13 cellular contexts compared by ENCODE assay signal in the genomic region with DNA sequence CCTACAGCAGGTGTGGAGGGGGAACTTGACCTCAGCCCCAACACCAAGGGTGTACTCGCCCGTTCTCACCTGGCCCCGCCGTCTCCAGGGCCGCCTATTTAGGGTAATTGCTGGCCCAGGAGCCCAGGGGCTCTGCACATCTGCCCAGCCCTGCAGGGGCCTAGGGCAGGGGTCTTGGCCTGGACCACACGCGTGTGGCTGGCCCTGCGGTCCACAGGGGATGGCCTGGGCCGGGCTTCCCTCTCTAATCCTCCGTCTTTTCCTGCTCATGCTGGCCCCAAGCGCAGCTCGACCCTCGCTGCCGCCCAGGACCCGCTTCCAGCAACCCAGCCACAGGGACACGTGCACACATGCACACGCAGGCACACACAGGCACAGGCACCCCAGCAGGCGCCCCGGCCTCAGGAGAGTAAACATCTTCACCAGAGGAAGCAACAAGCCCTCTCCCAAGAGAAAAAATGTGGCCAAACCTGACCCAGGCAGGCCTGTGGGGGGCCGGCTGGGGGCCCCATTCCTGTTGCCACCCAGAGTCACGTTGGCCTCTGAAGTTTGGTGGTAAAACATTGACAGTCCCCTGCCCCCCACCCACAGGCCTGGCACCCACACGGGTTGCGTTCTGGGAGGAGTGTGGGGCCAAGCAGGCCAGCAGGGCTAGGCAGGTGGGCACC. TPM values are rescaled to one million over a fixed set of nuclear protein-coding genes. Genes with fewer than 3 reads are reported as not detected.
DNase-seq lines count a peak whose midpoint lies in the region; ATAC-seq and TF ChIP-seq lines count a peak whose summit lies in the region.
"Had no signal": no experiment of that assay in that cellular context is flagged by ENCODE, and none has a peak within 500 bp of the region (broad histone marks: within the 10 kb centered on the region; RNA-seq: fewer than 3 reads in every experiment).

No MANE protein-coding gene starts in this region.

- H3K4me3 ChIP-seq in lower lobe of right lung: peak overlapping the region; percentile 51
- H3K4me3 ChIP-seq in upper lobe of right lung: peak overlapping the region; percentile 40
- H3K4me3 ChIP-seq: GM23248 had no signal

- H3K27me3 Mint-ChIP-seq in activated naive CD4-positive, alpha-beta T cell treated with anti-CD3 and anti-CD28 coated beads, Interleukin-2, amount 50 U/mL, for 24 hours: peaks cover 8% of the 10 kb centered on the region
- peaks cover 18% of the 10 kb centered on the region for H3K27me3 Mint-ChIP-seq in activated T-helper 1 cell treated with anti-CD3 and anti-CD28 coated beads, Interleukin-12 subunit alpha, Interleukin-12 subunit beta, Interleukin-2, Interleukin-4 antibody, amounts not matched to agents 30 ng/mL and 10 ng/mL and 1 ng/mL, durations not matched to agents 14 hours and 24 hours and 36 hours (ENCODE audit: insufficient read depth)

- intact Hi-C loops in activated T-helper 1 cell treated with anti-CD3 and anti-CD28 coated beads, Interleukin-12 subunit alpha, Interleukin-12 subunit beta, Interleukin-2, Interleukin-4 antibody, amounts not matched to agents 30 ng/mL and 10 ng/mL and 1 ng/mL, durations not matched to agents 14 hours and 24 hours and 36 hours (cut with micrococcal nuclease): no loop called here
- intact Hi-C loops in lower lobe of right lung (cut with DNase I): no loop called here
- intact Hi-C loops in upper lobe of right lung (cut with DNase I): no loop called here

- H3K36me3 ChIP-seq in lower lobe of right lung (no peaks in the 10 kb centered on the region), upper lobe of right lung (no peaks in the 10 kb centered on the region)
- H3K36me3 ChIP-seq: stomach had no signal

- peak; percentile 56 to 81 for ATAC-seq in lower lobe of right lung
- peak; percentile 68 for ATAC-seq in upper lobe of right lung
- ATAC-seq in HG02588 (IDR thresholded peaks at IDR 0.05; ENCODE audit: unreplicated experiment): no peak
- ATAC-seq in HG03097 (IDR thresholded peaks at IDR 0.05; ENCODE audit: low FRiP score, unreplicated experiment): no peak

- H3K4me1 ChIP-seq in lower lobe of right lung: peaks cover 47% of the 10 kb centered on the region
- H3K4me1 ChIP-seq in upper lobe of right lung: peaks cover 11% of the 10 kb centered on the region

- H3K27me3 ChIP-seq in lower lobe of right lung (ENCODE audit: low read depth) (peaks cover 27% of the 10 kb centered on the region), upper lobe of right lung (peaks cover 5% of the 10 kb centered on the region)

- peak overlapping the region; percentile 49 for H3K4me3 Mint-ChIP-seq in activated naive CD4-positive, alpha-beta T cell treated with anti-CD3 and anti-CD28 coated beads, Interleukin-2, amount 50 U/mL, for 24 hours
- H3K4me3 Mint-ChIP-seq in activated T-helper 1 cell treated with anti-CD3 and anti-CD28 coated beads, Interleukin-12 subunit alpha, Interleukin-12 subunit beta, Interleukin-2, Interleukin-4 antibody, amounts not matched to agents 30 ng/mL and 10 ng/mL and 1 ng/mL, durations not matched to agents 14 hours and 24 hours and 36 hours: peak overlapping the region; percentile 79

- no peaks in the 10 kb centered on the region for H3K9me3 Mint-ChIP-seq in activated naive CD4-positive, alpha-beta T cell treated with anti-CD3 and anti-CD28 coated beads, Interleukin-2, amount 50 U/mL, for 24 hours
- no peaks in the 10 kb centered on the region for H3K9me3 Mint-ChIP-seq in activated T-helper 1 cell treated with anti-CD3 and anti-CD28 coated beads, Interleukin-12 subunit alpha, Interleukin-12 subunit beta, Interleukin-2, Interleukin-4 antibody, amounts not matched to agents 30 ng/mL and 10 ng/mL and 1 ng/mL, durations not matched to agents 14 hours and 24 hours and 36 hours

- no peak for TF ChIP-seq CTCF in lower lobe of right lung (IDR thresholded peaks at IDR 0.05)
- TF ChIP-seq CTCF in upper lobe of right lung (IDR thresholded peaks at IDR 0.05): no peak

- peak overlapping the region; percentile 80 for H3K27ac ChIP-seq in lower lobe of right lung
- peak overlapping the region; percentile 78 for H3K27ac ChIP-seq in upper lobe of right lung
- H3K27ac ChIP-seq: GM23248, stomach had no signal

- no peaks in the 10 kb centered on the region for H3K36me3 Mint-ChIP-seq in activated naive CD4-positive, alpha-beta T cell treated with anti-CD3 and anti-CD28 coated beads, Interleukin-2, amount 50 U/mL, for 24 hours
- H3K36me3 Mint-ChIP-seq in activated T-helper 1 cell treated with anti-CD3 and anti-CD28 coated beads, Interleukin-12 subunit alpha, Interleukin-12 subunit beta, Interleukin-2, Interleukin-4 antibody, amounts not matched to agents 30 ng/mL and 10 ng/mL and 1 ng/mL, durations not matched to agents 14 hours and 24 hours and 36 hours (ENCODE audit: low read depth): no peaks in the 10 kb centered on the region

- DNase-seq in activated naive CD4-positive, alpha-beta T cell (lab: John Stamatoyannopoulos, UW): no peak
- DNase-seq in activated T-helper 1 cell treated with anti-CD3 and anti-CD28 coated beads, Interleukin-12 subunit alpha, Interleukin-12 subunit beta, Interleukin-2, Interleukin-4 antibody, amounts not matched to agents 30 ng/mL and 10 ng/mL and 1 ng/mL, durations not matched to agents 14 hours and 24 hours and 36 hours (ENCODE audit: low spot score): no peak
- DNase-seq in lower lobe of right lung (peak; percentile 85), upper lobe of right lung (peak; percentile 88), A172 (ENCODE audit: low spot score) (no peak)
- DNase-seq: effector CD8-positive, alpha-beta T cell; hippocampal formation had no signal

- H3K4me1 Mint-ChIP-seq in activated naive CD4-positive, alpha-beta T cell treated with anti-CD3 and anti-CD28 coated beads, Interleukin-2, amount 50 U/mL, for 24 hours: peaks cover 4% of the 10 kb centered on the region
- H3K4me1 Mint-ChIP-seq in activated T-helper 1 cell treated with anti-CD3 and anti-CD28 coated beads, Interleukin-12 subunit alpha, Interleukin-12 subunit beta, Interleukin-2, Interleukin-4 antibody, amounts not matched to agents 30 ng/mL and 10 ng/mL and 1 ng/mL, durations not matched to agents 14 hours and 24 hours and 36 hours (ENCODE audit: low read depth): no peaks in the 10 kb centered on the region

- no peaks in the 10 kb centered on the region for H3K9me3 ChIP-seq in lower lobe of right lung
- H3K9me3 ChIP-seq in upper lobe of right lung: no peaks in the 10 kb centered on the region
- H3K9me3 ChIP-seq: stomach had no signal

- H3K27ac Mint-ChIP-seq in activated naive CD4-positive, alpha-beta T cell treated with anti-CD3 and anti-CD28 coated beads, Interleukin-2, amount 50 U/mL, for 24 hours: no peak overlapping the region
- no peak overlapping the region for H3K27ac Mint-ChIP-seq in activated T-helper 1 cell treated with anti-CD3 and anti-CD28 coated beads, Interleukin-12 subunit alpha, Interleukin-12 subunit beta, Interleukin-2, Interleukin-4 antibody, amounts not matched to agents 30 ng/mL and 10 ng/mL and 1 ng/mL, durations not matched to agents 14 hours and 24 hours and 36 hours

RNA-seq across cellular contexts. Expression of a gene that starts 24.6 kb away (rescaled TPM):
- 0.29 and 0.39 TPM in 2 replicates for total RNA-seq in activated T-helper 1 cell treated with anti-CD3 and anti-CD28 coated beads, Interleukin-12 subunit alpha, Interleukin-12 subunit beta, Interleukin-2, Interleukin-4 antibody, amounts not matched to agents 30 ng/mL and 10 ng/mL and 1 ng/mL, durations not matched to agents 14 hours and 24 hours and 36 hours
- 34.2 TPM for total RNA-seq in lower lobe of right lung
- 32.1 TPM for total RNA-seq in upper lobe of right lung
- total RNA-seq in A172 (2014; rRNA removed; shearing (Covaris generic)): 12.4 and 19.8 TPM in 2 replicates
- total RNA-seq: RPMI7951 had no signal

RNA-seq across cellular contexts. Expression of a gene that starts 47.2 kb away (rescaled TPM):
- 134 and 139 TPM in 2 replicates for total RNA-seq in activated T-helper 1 cell treated with anti-CD3 and anti-CD28 coated beads, Interleukin-12 subunit alpha, Interleukin-12 subunit beta, Interleukin-2, Interleukin-4 antibody, amounts not matched to agents 30 ng/mL and 10 ng/mL and 1 ng/mL, durations not matched to agents 14 hours and 24 hours and 36 hours
- total RNA-seq in lower lobe of right lung: 19.3 TPM
- 13.3 TPM for total RNA-seq in upper lobe of right lung
- total RNA-seq in A172 (2014; rRNA removed; shearing (Covaris generic)): 39.6 and 55.0 TPM in 2 replicates

RNA-seq across cellular contexts. Expression of a gene that starts 47.4 kb away (rescaled TPM):
- total RNA-seq in activated T-helper 1 cell treated with anti-CD3 and anti-CD28 coated beads, Interleukin-12 subunit alpha, Interleukin-12 subunit beta, Interleukin-2, Interleukin-4 antibody, amounts not matched to agents 30 ng/mL and 10 ng/mL and 1 ng/mL, durations not matched to agents 14 hours and 24 hours and 36 hours: 27.4 and 28.4 TPM in 2 replicates
- total RNA-seq in lower lobe of right lung (30.9 TPM), upper lobe of right lung (33.2 TPM)
- total RNA-seq in A172 (2014; rRNA removed; shearing (Covaris generic)): 43.7 and 47.6 TPM in 2 replicates

RNA-seq across cellular contexts. Expression of a gene that starts 56.4 kb away (rescaled TPM):
- total RNA-seq in activated T-helper 1 cell treated with anti-CD3 and anti-CD28 coated beads, Interleukin-12 subunit alpha, Interleukin-12 subunit beta, Interleukin-2, Interleukin-4 antibody, amounts not matched to agents 30 ng/mL and 10 ng/mL and 1 ng/mL, durations not matched to agents 14 hours and 24 hours and 36 hours: 136 and 140 TPM in 2 replicates
- total RNA-seq in lower lobe of right lung: 31.6 TPM
- total RNA-seq in upper lobe of right lung: 32.8 TPM
- total RNA-seq in A172 (2014; rRNA removed; shearing (Covaris generic)): 163 and 168 TPM in 2 replicates

Comparison
In these comparisons a context has a peak if more than half of its experiments do, and no peak if none do; other contexts are left out.
1. DNase-seq: peak in lower lobe of right lung (single experiment) and upper lobe of right lung (single experiment); none in activated naive CD4-positive, alpha-beta T cell (0 of 4), activated T-helper 1 cell treated with anti-CD3 and anti-CD28 coated beads, Interleukin-12 subunit alpha, Interleukin-12 subunit beta, Interleukin-2, Interleukin-4 antibody, amounts not matched to agents 30 ng/mL and 10 ng/mL and 1 ng/mL, durations not matched to agents 14 hours and 24 hours and 36 hours (single experiment) and A172 (single experiment).
2. ATAC-seq: peak in lower lobe of right lung (2 of 2) and upper lobe of right lung (single experiment); none in HG02588 (single experiment) and HG03097 (single experiment).